36 cellular contexts compared by ENCODE assay signal in the genomic region with DNA sequence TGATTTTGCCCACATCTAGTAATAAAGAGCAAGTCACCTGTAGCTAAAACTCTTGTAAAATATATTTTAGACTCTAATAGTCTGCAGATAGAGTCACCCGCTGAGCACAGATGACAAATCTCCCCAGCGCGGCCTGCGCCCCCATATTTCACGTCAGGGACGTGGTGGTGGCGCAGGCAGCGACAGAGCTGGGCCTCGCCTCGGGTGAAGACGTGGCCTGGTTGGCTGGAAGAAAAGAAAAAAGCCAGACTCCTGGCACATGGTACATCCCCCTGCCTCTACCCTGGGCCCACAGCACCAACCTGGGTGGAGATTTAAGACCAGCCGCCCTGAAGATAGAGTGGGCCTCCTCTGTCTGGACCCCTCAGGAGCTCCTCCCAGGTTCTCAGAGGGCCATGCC. TPM values are rescaled to one million over a fixed set of nuclear protein-coding genes. Genes with fewer than 3 reads are reported as not detected.
"Had no signal": no experiment of that assay in that cellular context is flagged by ENCODE, and none has a peak within 500 bp of the region (broad histone marks: within the 10 kb centered on the region; RNA-seq: fewer than 3 reads in every experiment).

No MANE protein-coding gene starts in this region.

- DNase-seq: activated B cell treated with CpG ODN at 0.5 μM for 24 hours; activated CD4-positive, alpha-beta memory T cell treated with anti-CD3 and anti-CD28 coated beads for 36 hours; activated CD4-positive, alpha-beta T cell treated with anti-CD3 and anti-CD28 coated beads for 4 hours; activated CD4-positive, alpha-beta T cell treated with anti-CD3 and anti-CD28 coated beads, Interleukin-2, amount 10 ng/mL, durations not matched to agents 24 days and 14 days; activated CD4-positive, alpha-beta T cell treated with anti-CD3 and anti-CD28 coated beads, Interleukin-2, amount 50 U/mL, for 1 hour; activated CD4-positive, alpha-beta T cell treated with anti-CD3 and anti-CD28 coated beads, Interleukin-2, amount 50 U/mL, for 4 hours; activated CD4-positive, CD25-positive, alpha-beta regulatory T cell treated with anti-CD3 and anti-CD28 coated beads, Interleukin-2, amount 50 U/mL, for 72 hours; activated CD8-positive, alpha-beta memory T cell treated with anti-CD3 and anti-CD28 coated beads, Interleukin-2, amount 50 U/mL, for 4 hours; activated CD8-positive, alpha-beta T cell treated with anti-CD3 and anti-CD28 coated beads for 36 hours; activated effector memory CD4-positive, alpha-beta T cell treated with anti-CD3 and anti-CD28 coated beads, Interleukin-2, amount 50 U/mL, for 16 hours; activated gamma-delta T cell treated with Interleukin-2 at 50 U/mL for 16 hours; activated naive CD4-positive, alpha-beta T cell; activated naive CD4-positive, alpha-beta T cell treated with anti-CD3 and anti-CD28 coated beads for 36 hours; activated naive CD4-positive, alpha-beta T cell treated with anti-CD3 and anti-CD28 coated beads, Interleukin-2, amount 50 U/mL, for 16 hours; activated naive CD8-positive, alpha-beta T cell treated with anti-CD3 and anti-CD28 coated beads for 36 hours; activated T-cell treated with anti-CD3 and anti-CD28 coated beads for 4 hours; activated T-cell treated with anti-CD3 and anti-CD28 coated beads, Interleukin-2, amount 50 U/mL, for 1 hour; activated T-cell treated with anti-CD3 and anti-CD28 coated beads, Interleukin-2, amount 50 U/mL, for 4 hours; activated T-cell treated with anti-CD3 and anti-CD28 coated beads, Interleukin-2, amount 50 U/mL, for 72 hours; adrenal gland; amniotic stem cell; caudate nucleus; cerebellar nuclear complex; T-helper 1 cell; T-helper 2 cell; T-helper 9 cell had no signal

- H3K9me3 ChIP-seq: adrenal gland, ascending aorta had no signal

- FAIRE-seq: TTC549 had no signal

- H3K4me3 ChIP-seq: adrenal gland, ascending aorta, cardiac muscle cell had no signal

- H3K4me1 ChIP-seq: adrenal gland, ascending aorta had no signal

- H3K27ac ChIP-seq: adrenal gland, ascending aorta, cardiac muscle cell, VCaP had no signal

- ATAC-seq: activated CD8-positive, alpha-beta T cell treated with anti-CD3 and anti-CD28 coated beads for 36 hours; activated naive CD4-positive, alpha-beta T cell treated with anti-CD3 and anti-CD28 coated beads, Interleukin-2, amount 50 U/mL, for 72 hours; activated T-cell treated with anti-CD3 and anti-CD28 coated beads, Interleukin-2, amount 50 U/mL, for 4 hours; activated T-cell treated with anti-CD3 and anti-CD28 coated beads, Interleukin-2, amount 50 U/mL, for 72 hours; activated T-helper 17 cell treated with anti-CD3 and anti-CD28 coated beads, Interleukin-2, amount 50 U/mL, for 72 hours had no signal

- H3K36me3 ChIP-seq: adrenal gland, ascending aorta, cardiac muscle cell had no signal

RNA-seq across cellular contexts. Expression of a gene that starts 6.0 kb away (rescaled TPM):
- total RNA-seq: activated B cell treated with CpG ODN at 0.5 μM for 24 hours; activated CD8-positive, alpha-beta memory T cell treated with anti-CD3 and anti-CD28 coated beads for 36 hours; activated naive CD4-positive, alpha-beta T cell treated with anti-CD3 and anti-CD28 coated beads for 36 hours; activated naive CD8-positive, alpha-beta T cell treated with anti-CD3 and anti-CD28 coated beads for 36 hours; activated T-cell treated with anti-CD3 and anti-CD28 coated beads, Interleukin-2, amount 50 U/mL, for 4 hours; activated T-helper 1 cell treated with anti-CD3 and anti-CD28 coated beads, Interleukin-12 subunit alpha, Interleukin-12 subunit beta, Interleukin-2, Interleukin-4 antibody, amounts not matched to agents 30 ng/mL and 10 ng/mL and 1 ng/mL, durations not matched to agents 14 hours and 24 hours and 36 hours; ascending aorta; bronchial epithelial cell; cardiac muscle cell; chondrocyte had no signal
- polyA plus RNA-seq: cardiac muscle cell had no signal
